In genomic region chr4:70709551-70710080, GRCh38 we compare ENCODE assay signal across 17 cellular contexts. TPM values are rescaled to one million over a fixed set of nuclear protein-coding genes. Genes with fewer than 3 reads are reported as not detected.
DNase-seq lines count a peak whose midpoint lies in the region; ATAC-seq and TF ChIP-seq lines count a peak whose summit lies in the region.
"Had no signal": no experiment of that assay in that cellular context is flagged by ENCODE, and none has a peak within 500 bp of the region (broad histone marks: within the 10 kb centered on the region; RNA-seq: fewer than 3 reads in every experiment).

No MANE protein-coding gene starts in this region.

- TF ChIP-seq CTCF in C4-2B (conservative IDR thresholded peaks at IDR 0.05) (no peak), OCI-LY7 (conservative IDR thresholded peaks at IDR 0.05; ENCODE audit: low read length) (no peak), left lung (IDR thresholded peaks at IDR 0.05) (no peak), GM10248 (IDR thresholded peaks at IDR 0.05; ENCODE audit: control extremely low read depth, extremely low read depth, low read depth, missing control alignments) (no peak), tibial nerve (IDR thresholded peaks at IDR 0.05) (no peak), glutamatergic neuron (IDR thresholded peaks at IDR 0.05; ENCODE audit: partially characterized antibody, unreplicated experiment) (no peak), PC-9 (conservative IDR thresholded peaks at IDR 0.05) (no peak)

- H3K4me3 ChIP-seq in OCI-LY7 (ENCODE audit: low read depth, low read length, poor library complexity, severe bottlenecking) (no peak overlapping the region), left lung (no peak overlapping the region), tibial nerve (no peak overlapping the region), PC-9 (no peak overlapping the region)
- H3K4me3 ChIP-seq: body of pancreas, tibial artery had no signal

- no peak overlapping the region for H3K4me3 Mint-ChIP-seq in glutamatergic neuron (ENCODE audit: unreplicated experiment)
- H3K4me3 Mint-ChIP-seq: activated CD4-positive, alpha-beta memory T cell treated with anti-CD3 and anti-CD28 coated beads, Interleukin-2, amount 10 ng/mL, durations not matched to agents 7 days and 5 days had no signal

- H4K20me1 ChIP-seq in OCI-LY7 (ENCODE audit: insufficient read depth, low read length) (no peaks in the 10 kb centered on the region), PC-9 (ENCODE audit: insufficient read depth) (no peaks in the 10 kb centered on the region)

- H3K27ac ChIP-seq in C4-2B (peak overlapping the region; percentile 27; the same call in 1 of the 2 replicates), OCI-LY7 (ENCODE audit: low read depth, low read length, poor library complexity, severe bottlenecking) (no peak overlapping the region), left lung (peak overlapping the region in 1 of 2 donors; percentile 31), tibial nerve (no peak overlapping the region), PC-9 (no peak overlapping the region)
- H3K27ac ChIP-seq: parathyroid adenoma, tibial artery had no signal

- no peak for TF ChIP-seq POLR2A in tibial nerve (IDR thresholded peaks at IDR 0.05)

- H3K27me3 ChIP-seq in left lung (peaks cover 0 to 5% of the 10 kb centered on the region in 2 donors), tibial nerve (no peaks in the 10 kb centered on the region), PC-9 (ENCODE audit: insufficient read depth, low read depth) (no peaks in the 10 kb centered on the region)
- H3K27me3 ChIP-seq: body of pancreas, tibial artery had no signal

- ATAC-seq in left lung, result peak; percentile 4
- ATAC-seq: body of pancreas had no signal

- TF ChIP-seq EP300 in tibial nerve (IDR thresholded peaks at IDR 0.05), result no peak

- peaks cover 7% of the 10 kb centered on the region for H3K4me1 Mint-ChIP-seq in glutamatergic neuron (ENCODE audit: low read depth, unreplicated experiment)

- peaks cover 17% of the 10 kb centered on the region; the same call in 1 of the 2 replicates for H3F3A ChIP-seq in PC-9 (ENCODE audit: insufficient read depth, low read depth)

- H3K27ac Mint-ChIP-seq in glutamatergic neuron (ENCODE audit: unreplicated experiment), result no peak overlapping the region
- H3K27ac Mint-ChIP-seq: activated CD4-positive, alpha-beta memory T cell treated with anti-CD3 and anti-CD28 coated beads, Interleukin-2, amount 10 ng/mL, durations not matched to agents 7 days and 5 days; activated T-helper 2 cell treated with anti-CD3 and anti-CD28 coated beads, Interferon-gamma antibody, Interleukin-2, Interleukin-4, amounts not matched to agents 10 μg/mL and 5 μg/mL and 100 μg/mL, durations not matched to agents 14 hours and 24 hours and 36 hours had no signal

- peak overlapping the region; percentile 32; the same call in 1 of the 2 replicates for H3K4me2 ChIP-seq in OCI-LY7 (ENCODE audit: low read length)
- no peak overlapping the region for H3K4me2 ChIP-seq in PC-9

- intact Hi-C loops in OCI-LY7 (cut with micrococcal nuclease; ENCODE audit: unreplicated experiment), result loop anchor here (5.0 kb wide), 1 partner anchor 283 kb away; the partner anchor contains the start of gene DCK
- intact Hi-C loops in left lung (cut with DNase I), result no loop called here
- intact Hi-C loops in PC-9 (cut with micrococcal nuclease; ENCODE audit: unreplicated experiment), result loop anchor here (5.0 kb wide), 1 partner anchor 193 kb away; the partner anchor contains the start of gene MOB1B

- H3K36me3 ChIP-seq in OCI-LY7 (ENCODE audit: insufficient read depth, low read length), result no peaks in the 10 kb centered on the region
- H3K36me3 ChIP-seq in left lung, result no peaks in the 10 kb centered on the region
- H3K36me3 ChIP-seq in tibial nerve, result no peaks in the 10 kb centered on the region
- H3K36me3 ChIP-seq in PC-9 (ENCODE audit: low read depth), result no peaks in the 10 kb centered on the region
- H3K36me3 ChIP-seq: tibial artery had no signal

- no peaks in the 10 kb centered on the region for H3K36me3 Mint-ChIP-seq in glutamatergic neuron (ENCODE audit: unreplicated experiment)

- H3K9me3 ChIP-seq in OCI-LY7 (ENCODE audit: low read length) (no peaks in the 10 kb centered on the region), left lung (no peaks in the 10 kb centered on the region), tibial nerve (no peaks in the 10 kb centered on the region), PC-9 (ENCODE audit: insufficient read depth, low read depth) (no peaks in the 10 kb centered on the region)
- H3K9me3 ChIP-seq: body of pancreas, tibial artery had no signal

- peaks cover 5% of the 10 kb centered on the region for H3K9me3 Mint-ChIP-seq in glutamatergic neuron (ENCODE audit: unreplicated experiment)
- H3K9me3 Mint-ChIP-seq: activated CD4-positive, alpha-beta memory T cell treated with anti-CD3 and anti-CD28 coated beads, Interleukin-2, amount 10 ng/mL, durations not matched to agents 7 days and 5 days; activated T-helper 2 cell treated with anti-CD3 and anti-CD28 coated beads, Interferon-gamma antibody, Interleukin-2, Interleukin-4, amounts not matched to agents 10 μg/mL and 5 μg/mL and 100 μg/mL, durations not matched to agents 14 hours and 24 hours and 36 hours had no signal

- no peaks in the 10 kb centered on the region for H3K9me2 ChIP-seq in OCI-LY7 (ENCODE audit: insufficient read depth, low read length)
- no peaks in the 10 kb centered on the region for H3K9me2 ChIP-seq in PC-9 (ENCODE audit: insufficient read depth)

- BruUV-seq in OCI-LY7 (replicated peaks; lab: Mats Ljungman, UMichigan), result no TSS peak
- BruUV-seq in PC-9 (replicated peaks; lab: Mats Ljungman, UMichigan), result no TSS peak

- H3K4me1 ChIP-seq in OCI-LY7 (ENCODE audit: insufficient read depth, low read length, poor library complexity, severe bottlenecking), result peaks cover 60% of the 10 kb centered on the region
- peaks cover 17 to 56% of the 10 kb centered on the region in 2 donors for H3K4me1 ChIP-seq in left lung
- H3K4me1 ChIP-seq in tibial nerve, result peaks cover 0 to 28% (median 14%) of the 10 kb centered on the region in 4 donors
- peaks cover 13% of the 10 kb centered on the region for H3K4me1 ChIP-seq in PC-9 (replicated peaks; ENCODE audit: insufficient read depth)

- 66 to 76% methylated on average over 6 of the region's 6 CpGs for WGBS in tibial nerve, 2 donors

- POLR2A ChIA-PET in OCI-LY7 (lab: Charles Lee), result interaction anchor here (0.6 kb wide), 1 partner anchor 46 kb away, joined by 3 read pairs; no protein-coding TSS in a partner anchor
- POLR2A ChIA-PET in GM10248 (lab: Yijun Ruan, JAX), result no interaction called here
- POLR2A ChIA-PET in PC-9 (lab: Charles Lee; ENCODE audit: unreplicated experiment), result no interaction called here

- DNase-seq in M059J (ENCODE audit: low read depth) (peak; percentile 44), OCI-LY7 (ENCODE audit: low spot score) (no peak), left lung (no peak), GM10248 (ENCODE audit: extremely low spot score) (no peak), tibial nerve (ENCODE audit: low spot score in 2 of 2) (no peak), glutamatergic neuron (no peak), PC-9 (no peak)
- DNase-seq: activated CD4-positive, alpha-beta memory T cell treated with anti-CD3 and anti-CD28 coated beads, Interleukin-2, amount 10 ng/mL, durations not matched to agents 7 days and 5 days; body of pancreas; effector memory CD4-positive, alpha-beta T cell; mesenchymal stem cell; NCI-H2171; stimulated activated CD4-positive, alpha-beta T cell treated with anti-CD3 and anti-CD28 coated beads, Interleukin-15, amount 100 ng/mL, for 24 hours; tibial artery had no signal

- H3K79me2 ChIP-seq in OCI-LY7 (ENCODE audit: insufficient read depth, low read depth, low read length) (peaks cover 33% of the 10 kb centered on the region; the same call in 1 of the 2 replicates), PC-9 (ENCODE audit: low read depth) (peaks cover 45% of the 10 kb centered on the region)

- peaks cover 5% of the 10 kb centered on the region for H3K27me3 Mint-ChIP-seq in glutamatergic neuron (ENCODE audit: unreplicated experiment)
- H3K27me3 Mint-ChIP-seq: activated CD4-positive, alpha-beta memory T cell treated with anti-CD3 and anti-CD28 coated beads, Interleukin-2, amount 10 ng/mL, durations not matched to agents 7 days and 5 days had no signal

- no peak overlapping the region for H2AFZ ChIP-seq in OCI-LY7 (ENCODE audit: low read length)
- H2AFZ ChIP-seq in PC-9, result no peak overlapping the region
- H2AFZ ChIP-seq: parathyroid adenoma had no signal

- CTCF ChIA-PET in OCI-LY7 (lab: Charles Lee; ENCODE audit: unreplicated experiment), result no interaction called here
- CTCF ChIA-PET in GM10248 (lab: Yijun Ruan, JAX), result no interaction called here
- CTCF ChIA-PET in PC-9 (lab: Charles Lee), result no interaction called here

RNA-seq across cellular contexts. Expression of gene RUFY3, which starts 12.1 kb away (rescaled TPM):
- 6.9 and 12.9 TPM in 2 replicates for total RNA-seq in M059J (2014; rRNA removed; shearing (Covaris generic))
- total RNA-seq in OCI-LY7 (2014; rRNA removed; shearing (Covaris generic)), result 36.4 and 38.2 TPM in 2 replicates
- total RNA-seq in OCI-LY7 (2022) (42.6 and 52.2 TPM in 2 replicates), left lung (10 to 100 TPM; 59.9 to 65.5 TPM), tibial nerve (100 to 1,000 TPM in 1 of 4 donors, 10 to 100 TPM in 3; 84.5 to 124 (median 88.8) TPM), glutamatergic neuron (ENCODE audit: unreplicated experiment) (291 TPM), PC-9 (2021) (22.8 and 23.6 TPM in 2 replicates)

RNA-seq across cellular contexts. Expression of gene UTP3, which starts 21.3 kb away (rescaled TPM):
- total RNA-seq in M059J (2014; rRNA removed; shearing (Covaris generic)), result 10.1 and 16.2 TPM in 2 replicates
- total RNA-seq in OCI-LY7 (2014; rRNA removed; shearing (Covaris generic)), result 34.0 and 51.5 TPM in 2 replicates
- total RNA-seq in OCI-LY7 (2022) (54.8 and 57.8 TPM in 2 replicates), left lung (10 to 100 TPM; 21.5 to 28.0 TPM), tibial nerve (10 to 100 TPM; 14.3 to 19.4 (median 17.0) TPM), glutamatergic neuron (ENCODE audit: unreplicated experiment) (23.5 TPM), PC-9 (2021) (15.1 and 16.4 TPM in 2 replicates)

RNA-seq across cellular contexts. Expression of gene JCHAIN, which starts 43.3 kb away (rescaled TPM):
- 0.12 and 0.91 TPM in 2 replicates for total RNA-seq in M059J (2014; rRNA removed; shearing (Covaris generic))
- 1,460 and 1,542 TPM in 2 replicates for total RNA-seq in OCI-LY7 (2014; rRNA removed; shearing (Covaris generic))
- total RNA-seq in OCI-LY7 (2022), result 1,325 and 1,492 TPM in 2 replicates
- total RNA-seq in left lung, result 100 to 1,000 TPM in 1 of 2 donors, 10 to 100 TPM in 1; 92.6 to 184 TPM
- total RNA-seq in tibial nerve, result 10 to 100 TPM in 1 of 4 donors, 1 to 10 TPM in 3; 3.1 to 17.4 (median 4.8) TPM
- total RNA-seq in glutamatergic neuron (ENCODE audit: unreplicated experiment), result not detected
- total RNA-seq in PC-9 (2021), result not detected in 2 replicates
- total RNA-seq: activated T-helper 2 cell treated with anti-CD3 and anti-CD28 coated beads, Interferon-gamma antibody, Interleukin-2, Interleukin-4, amounts not matched to agents 10 μg/mL and 5 μg/mL and 100 μg/mL, durations not matched to agents 14 hours and 24 hours and 36 hours had no signal

Comparison
In these comparisons a context has a peak if more than half of its experiments do, and no peak if none do; other contexts are left out.
1. RNA of gene JCHAIN, which starts 43.3 kb away (total RNA-seq): 1,325 to 1,542 TPM in OCI-LY7; 92.6 to 184 TPM in left lung, 3.1 to 17.4 TPM in tibial nerve, 0.12 to 0.91 TPM in M059J, not detected in PC-9 and not detected in glutamatergic neuron (single experiment); every median in the first group is over 4 times any median in the second.
2. intact Hi-C loops: an anchor here in OCI-LY7 (5.0 kb wide) and PC-9 (5.0 kb wide); none called in left lung.